1 cellular context compared by ENCODE assay signal in the genomic region with DNA sequence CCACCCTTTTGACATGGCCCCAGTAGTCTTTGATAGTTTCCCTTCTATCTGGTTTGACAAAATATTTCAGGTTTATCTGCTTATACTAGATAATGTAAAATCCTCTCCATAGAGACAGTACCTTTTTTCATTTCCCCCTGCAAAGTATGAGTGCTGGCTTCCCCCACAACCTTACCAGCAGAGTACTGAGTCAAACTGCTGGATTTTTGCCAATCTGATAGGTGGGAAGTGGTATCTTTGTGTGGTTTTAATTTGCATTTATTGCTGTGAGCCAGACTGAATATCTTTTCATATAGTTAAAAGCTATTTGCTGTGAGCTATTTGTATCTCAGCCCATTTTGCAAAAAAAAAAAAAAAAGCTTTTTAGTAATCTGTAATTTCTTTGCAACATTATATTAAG.
TF ChIP-seq lines count a peak whose summit lies in the region.

No MANE protein-coding gene starts in this region.

TF ChIP-seq in IMR-90, 13 proteins besides CTCF, POLR2A, EP300 and RAD21:
- TF ChIP-seq, protein P1, sequence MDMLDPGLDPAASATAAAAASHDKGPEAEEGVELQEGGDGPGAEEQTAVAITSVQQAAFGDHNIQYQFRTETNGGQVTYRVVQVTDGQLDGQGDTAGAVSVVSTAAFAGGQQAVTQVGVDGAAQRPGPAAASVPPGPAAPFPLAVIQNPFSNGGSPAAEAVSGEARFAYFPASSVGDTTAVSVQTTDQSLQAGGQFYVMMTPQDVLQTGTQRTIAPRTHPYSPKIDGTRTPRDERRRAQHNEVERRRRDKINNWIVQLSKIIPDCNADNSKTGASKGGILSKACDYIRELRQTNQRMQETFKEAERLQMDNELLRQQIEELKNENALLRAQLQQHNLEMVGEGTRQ (IDR thresholded peaks at IDR 0.05; ENCODE audit: low read depth, low read length) = no peak
- TF ChIP-seq, protein P2, sequence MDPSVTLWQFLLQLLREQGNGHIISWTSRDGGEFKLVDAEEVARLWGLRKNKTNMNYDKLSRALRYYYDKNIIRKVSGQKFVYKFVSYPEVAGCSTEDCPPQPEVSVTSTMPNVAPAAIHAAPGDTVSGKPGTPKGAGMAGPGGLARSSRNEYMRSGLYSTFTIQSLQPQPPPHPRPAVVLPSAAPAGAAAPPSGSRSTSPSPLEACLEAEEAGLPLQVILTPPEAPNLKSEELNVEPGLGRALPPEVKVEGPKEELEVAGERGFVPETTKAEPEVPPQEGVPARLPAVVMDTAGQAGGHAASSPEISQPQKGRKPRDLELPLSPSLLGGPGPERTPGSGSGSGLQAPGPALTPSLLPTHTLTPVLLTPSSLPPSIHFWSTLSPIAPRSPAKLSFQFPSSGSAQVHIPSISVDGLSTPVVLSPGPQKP (IDR thresholded peaks at IDR 0.05; ENCODE audit: borderline replicate concordance, low read depth, low read length) = no peak
- no peak for TF ChIP-seq NFE2L2 (IDR thresholded peaks at IDR 0.05; ENCODE audit: low read depth, low read length)
- TF ChIP-seq CHD1 (IDR thresholded peaks at IDR 0.05; ENCODE audit: low read depth, low read length) = no peak
- TF ChIP-seq MAZ (IDR thresholded peaks at IDR 0.05; ENCODE audit: borderline replicate concordance, low read depth, low read length) = no peak
- no peak for TF ChIP-seq MAFK (IDR thresholded peaks at IDR 0.05; ENCODE audit: low read depth, low read length)
- no peak for TF ChIP-seq BHLHE40 (IDR thresholded peaks at IDR 0.05; ENCODE audit: low read depth, low read length)
- TF ChIP-seq RFX5 (IDR thresholded peaks at IDR 0.05; ENCODE audit: low read depth, low read length) = no peak
- TF ChIP-seq FOS (IDR thresholded peaks at IDR 0.05; ENCODE audit: low read depth, low read length) = no peak
- no peak for TF ChIP-seq MXI1 (IDR thresholded peaks at IDR 0.05; ENCODE audit: borderline replicate concordance, low read depth, low read length)
- TF ChIP-seq RCOR1 (IDR thresholded peaks at IDR 0.05; ENCODE audit: insufficient replicate concordance, low read length) = no peak
- TF ChIP-seq SMC3 (IDR thresholded peaks at IDR 0.05; ENCODE audit: low read depth, low read length) = no peak
- TF ChIP-seq CEBPB (IDR thresholded peaks at IDR 0.05; ENCODE audit: low read depth, low read length) = no peak
TF ChIP-seq in IMR-90: peak in this region for 0.
